ENCODE assay signal across 19 cellular contexts in the genomic region with DNA sequence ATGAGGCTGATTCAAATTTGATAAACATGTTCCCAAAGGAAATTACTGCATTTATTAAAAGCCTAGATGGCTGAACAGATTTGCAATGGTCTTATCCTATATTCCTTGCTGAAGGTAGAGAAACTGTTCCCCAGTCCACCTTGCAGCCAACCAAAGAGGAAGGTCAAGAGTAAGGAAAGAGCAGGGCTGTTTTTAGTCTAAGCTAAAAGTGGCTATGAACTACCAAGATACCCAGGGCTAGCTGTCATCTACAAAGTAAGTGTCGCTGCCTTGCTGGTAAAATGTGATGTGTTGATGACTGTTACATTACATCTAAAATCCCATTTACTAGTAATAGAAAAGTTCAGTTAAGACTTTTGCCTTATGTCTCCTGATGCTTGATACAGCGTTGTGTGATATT.
A peak's percentile ranks its signal among the peaks of the same experiment; 100 is the strongest.
DNase-seq lines count a peak whose midpoint lies in the region; ATAC-seq and TF ChIP-seq lines count a peak whose summit lies in the region.
"Had no signal": no experiment of that assay in that cellular context is flagged by ENCODE, and none has a peak within 500 bp of the region (broad histone marks: within the 10 kb centered on the region; RNA-seq: fewer than 3 reads in every experiment).

No MANE protein-coding gene starts in this region.

- no peaks in the 10 kb centered on the region for H3K27me3 Mint-ChIP-seq in CD8-positive, alpha-beta T cell (ENCODE audit: low read depth)
- H3K27me3 Mint-ChIP-seq: B cell; CD8-positive, alpha-beta memory T cell had no signal

- POLR2A ChIA-PET in CD8-positive, alpha-beta T cell (lab: Charles Lee), result no interaction called here

- H3K27ac Mint-ChIP-seq in CD8-positive, alpha-beta T cell, result no peak overlapping the region
- H3K27ac Mint-ChIP-seq: B cell; CD8-positive, alpha-beta memory T cell; H9 had no signal

- H3K9me3 ChIP-seq in heart right ventricle, result no peaks in the 10 kb centered on the region
- H3K9me3 ChIP-seq in right cardiac atrium (ENCODE audit: control insufficient read depth, low read length), result no peaks in the 10 kb centered on the region
- no peaks in the 10 kb centered on the region for H3K9me3 ChIP-seq in CD8-positive, alpha-beta T cell (ENCODE audit: low read length)
- H3K9me3 ChIP-seq: BLaER1 treated with 17β-estradiol and CSF1 and Interleukin-3, amounts not matched to agents 10 nM and 100 nM had no signal

- H3K4me1 ChIP-seq in heart right ventricle (peaks cover 4 to 75% (median 45%) of the 10 kb centered on the region in 9 donors), right cardiac atrium (ENCODE audit: control insufficient read depth, insufficient read depth, low read length) (peaks cover 2% of the 10 kb centered on the region)
- no peaks in the 10 kb centered on the region for H3K4me1 ChIP-seq in CD8-positive, alpha-beta T cell (ENCODE audit: insufficient read depth, low read length)
- H3K4me1 ChIP-seq: BLaER1 treated with 17β-estradiol and CSF1 and Interleukin-3, amounts not matched to agents 10 nM and 100 nM had no signal

- H3K4me3 Mint-ChIP-seq in CD8-positive, alpha-beta T cell, result no peak overlapping the region
- H3K4me3 Mint-ChIP-seq: B cell; CD8-positive, alpha-beta memory T cell; H9 had no signal

- no peaks in the 10 kb centered on the region for H3K27me3 ChIP-seq in heart right ventricle
- no peaks in the 10 kb centered on the region for H3K27me3 ChIP-seq in right cardiac atrium (ENCODE audit: control insufficient read depth, insufficient read depth)
- H3K27me3 ChIP-seq in CD8-positive, alpha-beta T cell (ENCODE audit: insufficient read depth, low read length), result no peaks in the 10 kb centered on the region
- H3K27me3 ChIP-seq: BLaER1 treated with 17β-estradiol and CSF1 and Interleukin-3, amounts not matched to agents 10 nM and 100 nM had no signal

- no peak for TF ChIP-seq CTCF in heart right ventricle (IDR thresholded peaks at IDR 0.05)
- TF ChIP-seq CTCF in CD8-positive, alpha-beta T cell (IDR thresholded peaks at IDR 0.05), result no peak

- H3K4me3 ChIP-seq in heart right ventricle, result no peak overlapping the region
- H3K4me3 ChIP-seq in right cardiac atrium (ENCODE audit: low read length), result no peak overlapping the region
- H3K4me3 ChIP-seq in CD8-positive, alpha-beta T cell (ENCODE audit: low read depth, low read length), result no peak overlapping the region
- H3K4me3 ChIP-seq: BLaER1 treated with 17β-estradiol and CSF1 and Interleukin-3, amounts not matched to agents 10 nM and 100 nM; GM12878 had no signal

- H3K27ac ChIP-seq in heart right ventricle (peak overlapping the region in 3 of 10 donors; percentile 30 to 40 (median 34)), right cardiac atrium (ENCODE audit: low read length) (no peak overlapping the region)
- no peak overlapping the region for H3K27ac ChIP-seq in CD8-positive, alpha-beta T cell (ENCODE audit: low read depth, low read length)
- H3K27ac ChIP-seq: BLaER1 treated with 17β-estradiol and CSF1 and Interleukin-3, amounts not matched to agents 10 nM and 100 nM; HL-60 had no signal

- ATAC-seq in Right ventricle myocardium inferior (peak; percentile 60), heart right ventricle (peak in 6 of 8 donors; percentile 38 to 87 (median 70)), right cardiac atrium (peak; percentile 50 to 53)
- ATAC-seq in CD8-positive, alpha-beta T cell, result no peak
- ATAC-seq: GM12878 had no signal

- H3K9me3 Mint-ChIP-seq in CD8-positive, alpha-beta T cell, result no peaks in the 10 kb centered on the region
- H3K9me3 Mint-ChIP-seq: CD8-positive, alpha-beta memory T cell; H9 had no signal

- no peaks in the 10 kb centered on the region for H3K4me1 Mint-ChIP-seq in CD8-positive, alpha-beta T cell (ENCODE audit: low read depth)
- H3K4me1 Mint-ChIP-seq: B cell; CD8-positive, alpha-beta memory T cell had no signal

- H3K36me3 ChIP-seq in heart right ventricle, result no peaks in the 10 kb centered on the region
- no peaks in the 10 kb centered on the region for H3K36me3 ChIP-seq in CD8-positive, alpha-beta T cell (ENCODE audit: insufficient read depth, low read length)
- H3K36me3 ChIP-seq: BLaER1 treated with 17β-estradiol and CSF1 and Interleukin-3, amounts not matched to agents 10 nM and 100 nM had no signal

- intact Hi-C loops in Right ventricle myocardium inferior (cut with DNase I), result no loop called here
- intact Hi-C loops in cardiac septum (cut with DNase I), result no loop called here
- intact Hi-C loops in heart right ventricle (cut with DNase I), result loop anchor here in 2 of 10 donors (5.0 to 10.0 kb wide), 3 partner anchors 36 to 291 kb away; a partner anchor contains a TSS
- intact Hi-C loops in right cardiac atrium (cut with DNase I), result no loop called here
- intact Hi-C loops in CD8-positive, alpha-beta T cell (cut with DNase I, micrococcal nuclease), result no loop called here
- intact Hi-C loops in posterior cingulate gyrus (cut with DNase I), result no loop called here

- no peaks in the 10 kb centered on the region for H3K36me3 Mint-ChIP-seq in CD8-positive, alpha-beta T cell
- H3K36me3 Mint-ChIP-seq: CD8-positive, alpha-beta memory T cell had no signal

- DNase-seq in Right ventricle myocardium inferior (ENCODE audit: missing footprints) (no peak), cardiac septum (ENCODE audit: low spot score) (no peak), heart right ventricle (no peak), right cardiac atrium (no peak), globus pallidus (ENCODE audit: low spot score) (no peak), posterior cingulate gyrus (no peak)
- DNase-seq in CD8-positive, alpha-beta T cell, result no peak
- DNase-seq: 8988T; CD8-positive, alpha-beta memory T cell; COR-L47; DMS 273 treated with DMSO at 0.1 percent for 48 hours; DMS53; DND-41; EL; H9 had no signal

- WGBS in heart right ventricle, 2 donors, result 66 to 69% methylated on average over 2 of the region's 2 CpGs
- WGBS in right cardiac atrium, result 73% methylated on average over 2 of the region's 2 CpGs

- CTCF ChIA-PET in CD8-positive, alpha-beta T cell (lab: Charles Lee), result no interaction called here
